1 cellular context compared by ENCODE assay signal in genomic region chr19:14175351-14175792, GRCh38.
TF ChIP-seq lines count a peak whose summit lies in the region.

No MANE protein-coding gene starts in this region.

TF ChIP-seq in HEK293, 187 proteins besides CTCF, POLR2A, EP300 and RAD21 (continued from another document):
- TF ChIP-seq ZNF18 (tag by site-specific recombination; IDR thresholded peaks at IDR 0.05) (peak; percentile 63; the same call in 1 of the 2 replicates), ZBTB49 (tag by site-specific recombination; IDR thresholded peaks at IDR 0.05; ENCODE audit: low read depth) (no peak), KLF1 (tag by site-specific recombination; IDR thresholded peaks at IDR 0.05) (peak; percentile 62), ZNF600 (tag by site-specific recombination; IDR thresholded peaks at IDR 0.05) (no peak), ZNF549 (tag by site-specific recombination; IDR thresholded peaks at IDR 0.05) (no peak), PRDM1 (tag by site-specific recombination; IDR thresholded peaks at IDR 0.05) (no peak), ZSCAN18 (tag by site-specific recombination; IDR thresholded peaks at IDR 0.05) (no peak), HIC1 (tag by site-specific recombination; IDR thresholded peaks at IDR 0.05) (no peak), ZNF426 (tag by site-specific recombination; IDR thresholded peaks at IDR 0.05) (no peak), ZFP3 (tag by site-specific recombination; IDR thresholded peaks at IDR 0.05; ENCODE audit: low read depth) (no peak), EGR2 (tag by site-specific recombination; IDR thresholded peaks at IDR 0.05; ENCODE audit: low read depth) (peak; percentile 100), ZNF311 (tag by site-specific recombination; IDR thresholded peaks at IDR 0.05; ENCODE audit: borderline replicate concordance) (no peak), ZFHX2 (tag by site-specific recombination; conservative IDR thresholded peaks at IDR 0.05) (peak; percentile 100), ZBTB26 (tag by site-specific recombination; optimal IDR thresholded peaks at IDR 0.05) (no peak), ZNF280C (tag by site-specific recombination; IDR thresholded peaks at IDR 0.05) (no peak)
